Comparison of ENCODE assay signal across 1 cellular context in genomic region chr7:132419538-132419937, GRCh38.
A peak's percentile ranks its signal among the peaks of the same experiment; 100 is the strongest.
TF ChIP-seq lines count a peak whose summit lies in the region.

No MANE protein-coding gene starts in this region.

TF ChIP-seq in K562, 482 proteins besides CTCF, POLR2A, EP300 and RAD21 (continued from another document and continues in another):
- TF ChIP-seq ZBTB11 (CRISPR knock-in tag; IDR thresholded peaks at IDR 0.05) (0 out of 6 replicates have a peak, but pooled peaks of 1 of the 3 experiments have one; percentile 22), HCFC1 (IDR thresholded peaks at IDR 0.05; ENCODE audit: low read depth, low read length) (no peak), ATF1 (CRISPR knock-in tag; IDR thresholded peaks at IDR 0.05) (no peak), ATF1 (tag; IDR thresholded peaks at IDR 0.05) (peak; percentile 32; the same call in 1 of the 2 replicates), ARHGAP35 (IDR thresholded peaks at IDR 0.05; ENCODE audit: partially characterized antibody) (no peak), ZNF121 (CRISPR knock-in tag; conservative IDR thresholded peaks at IDR 0.05) (no peak), GABPB2 (CRISPR knock-in tag; conservative IDR thresholded peaks at IDR 0.05) (no peak), SAFB (IDR thresholded peaks at IDR 0.05; ENCODE audit: borderline replicate concordance, low read depth, low read length) (no peak), FOXO4 (CRISPR knock-in tag; IDR thresholded peaks at IDR 0.05) (no peak), CREB5 (CRISPR knock-in tag; IDR thresholded peaks at IDR 0.05) (no peak), ZNF124 (CRISPR knock-in tag; IDR thresholded peaks at IDR 0.05) (no peak), CBX1 (IDR thresholded peaks at IDR 0.05; ENCODE audit: low read depth) (no peak), SRSF7 (optimal IDR thresholded peaks at IDR 0.05; ENCODE audit: low read depth, low read length) (no peak), ZNF436 (CRISPR knock-in tag; IDR thresholded peaks at IDR 0.05) (no peak), ZKSCAN3 (CRISPR knock-in tag; IDR thresholded peaks at IDR 0.05) (no peak), JUND (IDR thresholded peaks at IDR 0.05; ENCODE audit: borderline replicate concordance, low read depth, low read length) (peak; percentile 44; the same call in 1 of the 2 replicates), JUND (tag; IDR thresholded peaks at IDR 0.05; ENCODE audit: borderline replicate concordance, low read depth, low read length) (peak; percentile 73; the same call in 2 of the 3 replicates), RFX7 (CRISPR knock-in tag; IDR thresholded peaks at IDR 0.05) (no peak), ERF (CRISPR knock-in tag; IDR thresholded peaks at IDR 0.05) (no peak), STAT5A (IDR thresholded peaks at IDR 0.05; ENCODE audit: borderline replicate concordance, low read length) (peak; percentile 62; the same call in 1 of the 2 replicates), CHD2 (IDR thresholded peaks at IDR 0.05; ENCODE audit: low read depth, low read length) (no peak), LEF1 (IDR thresholded peaks at IDR 0.05) (peak; percentile 44; the same call in 1 of the 2 replicates), PML (IDR thresholded peaks at IDR 0.05; ENCODE audit: low read length) (peak; percentile 63), SNIP1 (IDR thresholded peaks at IDR 0.05; ENCODE audit: low read depth) (no peak), SOX6 (IDR thresholded peaks at IDR 0.05) (peak; percentile 76), E2F3 (CRISPR knock-in tag; IDR thresholded peaks at IDR 0.05) (no peak), IRF9 (tag; IDR thresholded peaks at IDR 0.05) (no peak), PRPF4 (IDR thresholded peaks at IDR 0.05; ENCODE audit: insufficient read depth, low read depth, low read length, poor library complexity, severe bottlenecking) (no peak), MAFG (tag; conservative IDR thresholded peaks at IDR 0.05) (no peak), CXXC5 (CRISPR knock-in tag; IDR thresholded peaks at IDR 0.05) (no peak), POLR2G (IDR thresholded peaks at IDR 0.05; ENCODE audit: low read depth, low read length) (no peak), PKNOX1 (IDR thresholded peaks at IDR 0.05) (peak; percentile 86), BACH1 (tag; IDR thresholded peaks at IDR 0.05) (no peak), ZNF407 (IDR thresholded peaks at IDR 0.05; ENCODE audit: low read depth) (no peak), UBTF (IDR thresholded peaks at IDR 0.05; ENCODE audit: borderline replicate concordance in 1 of 2, low read depth in 2 of 2, low read length in 2 of 2) (no peak), ZNF57 (CRISPR knock-in tag; IDR thresholded peaks at IDR 0.05) (no peak), KLF16 (IDR thresholded peaks at IDR 0.05) (peak; percentile 86; the same call in 1 of the 2 replicates), TBL1XR1 (IDR thresholded peaks at IDR 0.05; ENCODE audit: low read length in 2 of 2) (0 out of 4 replicates have a peak, but pooled peaks of 1 of the 2 experiments have one; percentile 16), PTBP1 (IDR thresholded peaks at IDR 0.05; ENCODE audit: low read depth, low read length) (no peak), TAF9B (IDR thresholded peaks at IDR 0.05; ENCODE audit: partially characterized antibody) (no peak), DEAF1 (CRISPR knock-in tag; IDR thresholded peaks at IDR 0.05) (no peak)
